ENCODE assay signal across 17 cellular contexts in genomic region chr1:173268261-173268660, GRCh38.
DNase-seq lines count a peak whose midpoint lies in the region; ATAC-seq, FAIRE-seq and TF ChIP-seq lines count a peak whose summit lies in the region.
"Had no signal": no experiment of that assay in that cellular context is flagged by ENCODE, and none has a peak within 500 bp of the region (broad histone marks: within the 10 kb centered on the region; RNA-seq: fewer than 3 reads in every experiment).

No MANE protein-coding gene starts in this region.

- CTCF ChIA-PET in A549 (lab: Yijun Ruan, JAX), result interaction anchor here (1.0 to 1.1 kb wide), 2 partner anchors 13 to 523 kb away, joined by 3 to 4 read pairs; no protein-coding TSS in a partner anchor

- DNase-seq in A549 (ENCODE audit: low read depth in 1 of 2, low spot score in 1 of 2) (no peak), HFFc6 (no peak), SJCRH30 (no peak), epithelial cell of prostate (ENCODE audit: low read depth, low spot score) (no peak), testis (no peak), GOT3 (lab: John Stamatoyannopoulos, UW) (no peak)
- no peak for DNase-seq in stimulated activated naive CD8-positive, alpha-beta T cell treated with anti-CD3 and anti-CD28 coated beads, Interleukin-15, amount 100 ng/mL, for 72 hours
- DNase-seq: Caco-2; CD4-positive, alpha-beta T cell; GF-D8; MG63; NCI-H1048; NCI-H1436; NCI-H2029; NCI-H526 treated with DMSO at 0.1 percent for 48 hours had no signal

- H3K4me1 ChIP-seq in A549 (peaks cover 25% of the 10 kb centered on the region), SJCRH30 (peaks cover 66% of the 10 kb centered on the region), testis (no peaks in the 10 kb centered on the region)

- no peak for ATAC-seq in A549
- no peak for ATAC-seq in GM19455 (IDR thresholded peaks at IDR 0.05; ENCODE audit: unreplicated experiment)
- ATAC-seq in stimulated activated naive CD8-positive, alpha-beta T cell treated with anti-CD3 and anti-CD28 coated beads, Interleukin-15, amount 100 ng/mL, for 72 hours, result no peak

- 95% methylated on average over 1 of the region's 1 CpG for WGBS in A549 (ENCODE audit: missing lambda C conversion rate)
- WGBS in testis, 2 donors, result 100% methylated on average over 1 of the region's 1 CpG

- peaks cover 71% of the 10 kb centered on the region for H3K4me1 Mint-ChIP-seq in HFFc6 (ENCODE audit: low read depth)
- peaks cover 10% of the 10 kb centered on the region for H3K4me1 Mint-ChIP-seq in stimulated activated naive CD8-positive, alpha-beta T cell treated with anti-CD3 and anti-CD28 coated beads, Interleukin-15, amount 100 ng/mL, for 72 hours

- no peak overlapping the region for H3K4me3 Mint-ChIP-seq in HFFc6
- H3K4me3 Mint-ChIP-seq in stimulated activated naive CD8-positive, alpha-beta T cell treated with anti-CD3 and anti-CD28 coated beads, Interleukin-15, amount 100 ng/mL, for 72 hours, result no peak overlapping the region
- H3K4me3 Mint-ChIP-seq: CD4-positive, alpha-beta T cell had no signal

- H3K4me2 ChIP-seq in A549, result no peak overlapping the region; the same call in 2 of the 3 replicates

- TF ChIP-seq EP300 in A549 (IDR thresholded peaks at IDR 0.05), result no peak

- no peak for FAIRE-seq in A549 (lab: Jason Lieb, UNC)

- H3K4me3 ChIP-seq in A549 (no peak overlapping the region), SJCRH30 (no peak overlapping the region), testis (no peak overlapping the region)
- H3K4me3 ChIP-seq: MG63 had no signal

- POLR2A ChIA-PET in A549 (lab: Yijun Ruan, JAX), result no interaction called here

- no peaks in the 10 kb centered on the region for H3K27me3 ChIP-seq in SJCRH30
- no peaks in the 10 kb centered on the region for H3K27me3 ChIP-seq in testis
- H3K27me3 ChIP-seq: MG63 had no signal

- H3K36me3 ChIP-seq in SJCRH30 (no peaks in the 10 kb centered on the region), testis (ENCODE audit: low read depth, missing control alignments) (no peaks in the 10 kb centered on the region)
- H3K36me3 ChIP-seq: MG63 had no signal

- H3K36me3 Mint-ChIP-seq in HFFc6 (ENCODE audit: low read depth), result 0 out of 2 replicates have a peak, but pooled peaks cover 4% of the 10 kb centered on the region

- H3K27me3 Mint-ChIP-seq in HFFc6 (ENCODE audit: insufficient read depth), result no peaks in the 10 kb centered on the region
- H3K27me3 Mint-ChIP-seq in stimulated activated naive CD8-positive, alpha-beta T cell treated with anti-CD3 and anti-CD28 coated beads, Interleukin-15, amount 100 ng/mL, for 72 hours, result no peaks in the 10 kb centered on the region
- H3K27me3 Mint-ChIP-seq: CD4-positive, alpha-beta T cell had no signal

- no peaks in the 10 kb centered on the region for H3K9me3 Mint-ChIP-seq in HFFc6
- peaks cover 0 to 11% of the 10 kb centered on the region in 2 donors for H3K9me3 Mint-ChIP-seq in stimulated activated naive CD8-positive, alpha-beta T cell treated with anti-CD3 and anti-CD28 coated beads, Interleukin-15, amount 100 ng/mL, for 72 hours
- H3K9me3 Mint-ChIP-seq: CD4-positive, alpha-beta T cell had no signal

- H3K27ac ChIP-seq in A549 (peak overlapping the region; percentile 73 to 75; a peak in 5 of 6 replicates), SJCRH30 (peak overlapping the region; percentile 97), epithelial cell of prostate (peak overlapping the region; percentile 20), testis (no peak overlapping the region)
- H3K27ac ChIP-seq: HL-60 had no signal

- TF ChIP-seq POLR2A in A549 (IDR thresholded peaks at IDR 0.05; ENCODE audit: low read length) (no peak), testis (IDR thresholded peaks at IDR 0.05) (no peak)

- no peak for TF ChIP-seq RAD21 in A549 (conservative IDR thresholded peaks at IDR 0.05 in 1 of 2, IDR thresholded peaks at IDR 0.05 in 1 of 2)

- H3K9me3 ChIP-seq in A549, result no peaks in the 10 kb centered on the region
- H3K9me3 ChIP-seq in SJCRH30 (replicated peaks), result no peaks in the 10 kb centered on the region
- H3K9me3 ChIP-seq in testis, result no peaks in the 10 kb centered on the region
- H3K9me3 ChIP-seq: Caco-2, MG63 had no signal

- intact Hi-C loops in testis (cut with DNase I; ENCODE audit: low total_unique reads), result no loop called here

- peak overlapping the region; percentile 81; the same call in 1 of the 2 replicates for H3K27ac Mint-ChIP-seq in HFFc6
- H3K27ac Mint-ChIP-seq in stimulated activated naive CD8-positive, alpha-beta T cell treated with anti-CD3 and anti-CD28 coated beads, Interleukin-15, amount 100 ng/mL, for 72 hours, result no peak overlapping the region
- H3K27ac Mint-ChIP-seq: CD4-positive, alpha-beta T cell had no signal

- TF ChIP-seq CTCF in A549 (IDR thresholded peaks at IDR 0.05) (no peak), HFFc6 (IDR thresholded peaks at IDR 0.05) (no peak), testis (IDR thresholded peaks at IDR 0.05) (no peak)

TF ChIP-seq in A549, 52 proteins besides CTCF, POLR2A, EP300 and RAD21:
- TF ChIP-seq, protein P1, sequence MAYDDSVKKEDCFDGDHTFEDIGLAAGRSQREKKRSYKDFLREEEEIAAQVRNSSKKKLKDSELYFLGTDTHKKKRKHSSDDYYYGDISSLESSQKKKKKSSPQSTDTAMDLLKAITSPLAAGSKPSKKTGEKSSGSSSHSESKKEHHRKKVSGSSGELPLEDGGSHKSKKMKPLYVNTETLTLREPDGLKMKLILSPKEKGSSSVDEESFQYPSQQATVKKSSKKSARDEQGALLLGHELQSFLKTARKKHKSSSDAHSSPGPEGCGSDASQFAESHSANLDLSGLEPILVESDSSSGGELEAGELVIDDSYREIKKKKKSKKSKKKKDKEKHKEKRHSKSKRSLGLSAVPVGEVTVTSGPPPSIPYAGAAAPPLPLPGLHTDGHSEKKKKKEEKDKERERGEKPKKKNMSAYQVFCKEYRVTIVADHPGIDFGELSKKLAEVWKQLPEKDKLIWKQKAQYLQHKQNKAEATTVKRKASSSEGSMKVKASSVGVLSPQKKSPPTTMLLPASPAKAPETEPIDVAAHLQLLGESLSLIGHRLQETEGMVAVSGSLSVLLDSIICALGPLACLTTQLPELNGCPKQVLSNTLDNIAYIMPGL (CRISPR knock-in tag; IDR thresholded peaks at IDR 0.05; ENCODE audit: borderline replicate concordance), result no peak
- TF ChIP-seq MYC (IDR thresholded peaks at IDR 0.05; ENCODE audit: borderline replicate concordance, low read length) (no peak), RCOR1 (IDR thresholded peaks at IDR 0.05; ENCODE audit: low read depth, low read length) (no peak), E2F6 (IDR thresholded peaks at IDR 0.05; ENCODE audit: borderline replicate concordance, low read depth) (no peak), SMC3 (IDR thresholded peaks at IDR 0.05) (no peak), CEBPB (IDR thresholded peaks at IDR 0.05) (no peak), CBX2 (IDR thresholded peaks at IDR 0.05; ENCODE audit: borderline replicate concordance, low read depth) (no peak), ZSCAN20 (CRISPR knock-in tag; IDR thresholded peaks at IDR 0.05) (no peak), MAX (IDR thresholded peaks at IDR 0.05) (no peak), CHD2 (IDR thresholded peaks at IDR 0.05; ENCODE audit: low read length, partially characterized antibody) (no peak), NFE2L2 (conservative IDR thresholded peaks at IDR 0.05; ENCODE audit: low read length) (no peak), GATA3 (IDR thresholded peaks at IDR 0.05; ENCODE audit: borderline replicate concordance) (no peak), REST (IDR thresholded peaks at IDR 0.05) (no peak), CBX8 (IDR thresholded peaks at IDR 0.05) (no peak)

Comparison
In these comparisons a context has a peak if more than half of its experiments do, and no peak if none do; other contexts are left out.
1. H3K27ac ChIP-seq: peak in A549 (2 of 2), SJCRH30 (single experiment) and epithelial cell of prostate (single experiment); none in testis (0 of 2).